ENCODE assay signal across 8 cellular contexts in the genomic region with DNA sequence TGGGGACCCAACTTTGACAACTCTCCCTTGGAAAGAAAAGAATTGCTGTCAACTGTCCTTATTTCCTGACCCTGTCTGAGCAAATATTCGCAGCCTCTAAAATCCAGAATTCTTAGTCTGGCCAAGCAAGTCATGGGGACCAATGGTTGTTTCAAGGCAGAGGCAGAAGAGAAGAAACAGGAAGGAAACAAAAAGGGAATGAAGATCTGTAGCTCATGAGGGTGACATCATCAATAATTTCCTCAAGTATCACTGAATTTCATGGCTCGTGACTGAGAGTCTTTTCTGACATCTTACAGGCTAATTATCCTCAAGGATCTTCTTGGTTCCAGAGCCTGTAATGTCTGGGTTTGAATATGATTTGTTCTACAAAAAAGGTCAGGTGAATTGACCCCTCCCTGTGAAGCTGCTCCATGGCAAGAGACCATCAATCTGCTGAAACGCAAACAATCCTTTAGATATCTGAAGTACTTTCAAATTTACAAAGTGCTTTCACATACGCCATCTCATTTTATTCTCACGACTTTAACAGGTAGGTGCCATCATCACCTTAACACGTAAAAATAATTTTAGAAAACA. TPM values are rescaled to one million over a fixed set of nuclear protein-coding genes. Genes with fewer than 3 reads are reported as not detected.
A peak's percentile ranks its signal among the peaks of the same experiment; 100 is the strongest.
DNase-seq lines count a peak whose midpoint lies in the region; ATAC-seq and TF ChIP-seq lines count a peak whose summit lies in the region.

No MANE protein-coding gene starts in this region.

- peak overlapping the region; percentile 84; the same call in 1 of the 2 replicates for H3K4me3 ChIP-seq in GM12864 (ENCODE audit: low read depth, low read length)
- peak overlapping the region; percentile 87 for H3K4me3 ChIP-seq in fibroblast of villous mesenchyme (ENCODE audit: low read depth, low read length)

- in situ Hi-C loops in ACHN (cut with HindIII; ENCODE audit: low pct_ligation_motif_present, low pct_unique_long_range_greater_than_20kb, low sequenced_read_pairs) = no loop called here

- ATAC-seq in GM21619 (IDR thresholded peaks at IDR 0.05; ENCODE audit: unreplicated experiment) = no peak

- TF ChIP-seq CTCF in GM12864 (IDR thresholded peaks at IDR 0.05; ENCODE audit: low read depth, low read length, missing control alignments) (no peak), fibroblast of villous mesenchyme (IDR thresholded peaks at IDR 0.05; ENCODE audit: insufficient read depth, low read depth, low read length) (no peak)

- DNase-seq in ACHN = peak; percentile 39
- DNase-seq in GM12864 (ENCODE audit: low read depth) = no peak
- DNase-seq in SK-N-DZ (ENCODE audit: low spot score) = peak; percentile 76
- DNase-seq in fibroblast of villous mesenchyme (ENCODE audit: low read depth) = peak; percentile 5
- DNase-seq in nucleus accumbens (lab: John Stamatoyannopoulos, UW) = no peak
- no peak for DNase-seq in stimulated activated CD4-positive, alpha-beta T cell treated with anti-CD3 and anti-CD28 coated beads, Interleukin-2, amount 100 ng/mL, for 24 hours
- DNase-seq in NCI-H526 (lab: John Stamatoyannopoulos, UW) = no peak

RNA-seq across cellular contexts. Expression of a gene that starts 5.8 kb away (rescaled TPM):
- polyA plus RNA-seq in SK-N-DZ (2014; cell fraction: cytosol; rRNA removed) = 106 and 115 TPM in 2 replicates
- 61.6 and 71.8 TPM in 2 replicates for polyA plus RNA-seq in SK-N-DZ (2014; cell fraction: nucleus; rRNA removed)
- 30.7 and 42.2 TPM in 2 replicates for total RNA-seq in fibroblast of villous mesenchyme

Comparison
In these comparisons a context has a peak if more than half of its experiments do, and no peak if none do; other contexts are left out.
1. DNase-seq: peak in ACHN (single experiment), SK-N-DZ (single experiment) and fibroblast of villous mesenchyme (single experiment); none in GM12864 (single experiment), nucleus accumbens (0 of 56), stimulated activated CD4-positive, alpha-beta T cell treated with anti-CD3 and anti-CD28 coated beads, Interleukin-2, amount 100 ng/mL, for 24 hours (0 of 2) and NCI-H526 (0 of 2).